15 cellular contexts compared by ENCODE assay signal in the genomic region with DNA sequence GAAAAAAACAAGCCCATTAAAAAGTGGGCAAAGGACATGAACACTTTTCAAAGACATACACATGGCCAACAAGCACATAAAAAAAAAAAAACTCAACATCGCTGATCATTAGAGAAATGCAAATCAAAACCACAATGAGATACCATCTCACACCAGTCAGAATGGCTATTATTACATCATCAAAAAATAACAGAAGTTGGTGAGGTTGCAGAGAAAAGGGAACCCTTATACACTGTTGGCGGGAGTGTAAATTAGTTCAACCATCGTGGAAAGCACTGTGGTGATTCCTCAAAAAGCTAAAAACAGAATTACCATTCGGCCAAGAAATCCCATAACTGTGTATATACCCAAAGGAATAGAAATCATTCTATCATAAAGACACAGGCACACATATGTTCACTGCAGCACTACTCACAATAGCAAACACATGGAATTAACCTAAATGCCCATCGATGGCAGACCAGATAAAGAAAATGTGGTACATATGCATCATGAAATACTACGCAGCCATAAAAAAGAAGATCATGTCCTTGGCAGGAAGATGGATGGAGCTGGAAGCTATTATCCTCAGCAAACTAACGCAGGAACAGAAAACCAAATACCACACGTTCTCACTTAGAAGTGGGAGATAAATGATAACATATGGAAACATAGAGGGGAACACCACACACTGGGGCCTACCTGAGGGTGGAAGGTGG.
"Had no signal": no experiment of that assay in that cellular context is flagged by ENCODE, and none has a peak within 500 bp of the region (broad histone marks: within the 10 kb centered on the region; RNA-seq: fewer than 3 reads in every experiment).

No MANE protein-coding gene starts in this region.

- H3K27ac Mint-ChIP-seq: activated CD8-positive, alpha-beta T cell treated with anti-CD3 and anti-CD28 coated beads for 36 hours; activated naive CD4-positive, alpha-beta T cell treated with anti-CD3 and anti-CD28 coated beads, Interleukin-2, amount 50 U/mL, for 24 hours; stimulated activated naive CD8-positive, alpha-beta T cell treated with anti-CD3 and anti-CD28 coated beads, Interleukin-15, amount 100 ng/mL, for 72 hours; WTC11 had no signal

- H3K27me3 Mint-ChIP-seq: activated CD8-positive, alpha-beta T cell treated with anti-CD3 and anti-CD28 coated beads for 36 hours; activated naive CD4-positive, alpha-beta T cell treated with anti-CD3 and anti-CD28 coated beads, Interleukin-2, amount 50 U/mL, for 24 hours; naive B cell; stimulated activated naive CD8-positive, alpha-beta T cell treated with anti-CD3 and anti-CD28 coated beads, Interleukin-15, amount 100 ng/mL, for 72 hours had no signal

- H3K9me3 Mint-ChIP-seq: activated CD8-positive, alpha-beta T cell treated with anti-CD3 and anti-CD28 coated beads for 36 hours; activated naive CD4-positive, alpha-beta T cell treated with anti-CD3 and anti-CD28 coated beads, Interleukin-2, amount 50 U/mL, for 24 hours had no signal

- H3K4me3 Mint-ChIP-seq: activated CD8-positive, alpha-beta T cell treated with anti-CD3 and anti-CD28 coated beads for 36 hours; activated naive CD4-positive, alpha-beta T cell treated with anti-CD3 and anti-CD28 coated beads, Interleukin-2, amount 50 U/mL, for 24 hours; activated T-cell treated with anti-CD3 and anti-CD28 coated beads, Interleukin-2, amount 50 U/mL, for 4 hours; stimulated activated naive CD8-positive, alpha-beta T cell treated with anti-CD3 and anti-CD28 coated beads, Interleukin-15, amount 100 ng/mL, for 72 hours; WTC11 had no signal

- H3K4me1 Mint-ChIP-seq: activated naive CD4-positive, alpha-beta T cell treated with anti-CD3 and anti-CD28 coated beads, Interleukin-2, amount 50 U/mL, for 24 hours; stimulated activated naive CD8-positive, alpha-beta T cell treated with anti-CD3 and anti-CD28 coated beads, Interleukin-15, amount 100 ng/mL, for 72 hours; WTC11 had no signal

- ATAC-seq: activated CD8-positive, alpha-beta T cell treated with anti-CD3 and anti-CD28 coated beads for 36 hours; activated T-cell treated with anti-CD3 and anti-CD28 coated beads, Interleukin-2, amount 50 U/mL, for 4 hours; left lung; sciatic nerve; stimulated activated naive CD8-positive, alpha-beta T cell treated with anti-CD3 and anti-CD28 coated beads, Interleukin-15, amount 100 ng/mL, for 72 hours; WTC11 had no signal

- DNase-seq: activated CD4-positive, alpha-beta T cell treated with anti-CD3 and anti-CD28 coated beads for 48 hours; activated CD8-positive, alpha-beta T cell treated with anti-CD3 and anti-CD28 coated beads for 36 hours; activated effector memory CD4-positive, alpha-beta T cell treated with Interleukin-2 at 50 U/mL for 16 hours; activated T-cell treated with anti-CD3 and anti-CD28 coated beads, Interleukin-2, amount 50 U/mL, for 4 hours; adrenal gland; dorsolateral prefrontal cortex; left lung; mammary epithelial cell; naive B cell; ovary; stimulated activated naive CD8-positive, alpha-beta T cell treated with anti-CD3 and anti-CD28 coated beads, Interleukin-15, amount 100 ng/mL, for 72 hours; upper lobe of left lung had no signal
